ENCODE assay signal across 10 cellular contexts in genomic region chr15:34837246-34838016, GRCh38. TPM values are rescaled to one million over a fixed set of nuclear protein-coding genes. Genes with fewer than 3 reads are reported as not detected.
DNase-seq lines count a peak whose midpoint lies in the region; ATAC-seq, FAIRE-seq and TF ChIP-seq lines count a peak whose summit lies in the region.
"Had no signal": no experiment of that assay in that cellular context is flagged by ENCODE, and none has a peak within 500 bp of the region (broad histone marks: within the 10 kb centered on the region; RNA-seq: fewer than 3 reads in every experiment).

No MANE protein-coding gene starts in this region.

- no peaks in the 10 kb centered on the region for H3K36me3 ChIP-seq in K562 (ENCODE audit: control insufficient read depth, insufficient read depth, low read length)
- no peaks in the 10 kb centered on the region for H3K36me3 ChIP-seq in prostate gland

- in situ Hi-C loops in K562 (cut with MboI), result no loop called here

- H3K4me3 ChIP-seq in AG09309 (ENCODE audit: control insufficient read depth, low read depth, low read length) (no peak overlapping the region), K562 (no peak overlapping the region), prostate gland (no peak overlapping the region)

- no peak overlapping the region for H3K27ac ChIP-seq in K562 (ENCODE audit: extremely low read depth, low read depth, low read length)
- H3K27ac ChIP-seq in prostate gland, result no peak overlapping the region

- no peaks in the 10 kb centered on the region for H3K79me2 ChIP-seq in K562 (ENCODE audit: control insufficient read depth, insufficient read depth, low read length)

- no peak overlapping the region for H3K9ac ChIP-seq in K562 (ENCODE audit: insufficient read depth in 1 of 2, low read depth in 2 of 2, low read length in 2 of 2)

- CTCF ChIA-PET in K562 (lab: Yijun Ruan, JAX; ENCODE audit: low intra/inter-chr PET ratio), result no interaction called here

- no peak overlapping the region for H3K4me2 ChIP-seq in K562 (ENCODE audit: insufficient read depth, low read length)

- POLR2A ChIA-PET in K562 (lab: Yijun Ruan, JAX), result no interaction called here

- FAIRE-seq in K562 (lab: Jason Lieb, UNC), result peak; percentile 77

- no peak overlapping the region; the same call in 1 of the 2 replicates for H2AFZ ChIP-seq in K562 (ENCODE audit: low read depth, low read length)

- no TSS peak for BruUV-seq in K562 (replicated peaks; lab: Mats Ljungman, UMichigan)

- no peaks in the 10 kb centered on the region for H3K9me1 ChIP-seq in K562 (ENCODE audit: control insufficient read depth, insufficient read depth, low read length)

- intact Hi-C loops in K562 (cut with micrococcal nuclease), result no loop called here
- intact Hi-C loops in prostate gland (cut with DNase I), result no loop called here

- ATAC-seq in K562, result peak; percentile 80

- WGBS in K562 (ENCODE audit: insufficient coverage, low coverage, missing lambda C conversion rate), result 10% methylated on average over 6 of the region's 6 CpGs
- WGBS in prostate gland, result 72% methylated on average over 6 of the region's 6 CpGs

- peak; percentile 25 for DNase-seq in AG09309 (ENCODE audit: low read depth)
- DNase-seq in HS-5 (ENCODE audit: low read depth), result peak; percentile 77
- peak in 2 of 4 experiments; percentile 19 to 49 for DNase-seq in K562 (ENCODE audit: extremely low read depth in 1 of 4, low spot score in 3 of 4)
- DNase-seq in kidney glomerular epithelial cell (lab: John Stamatoyannopoulos, UW), result peak; percentile 95
- DNase-seq in OCI-M1 (lab: John Stamatoyannopoulos, UW), result no peak
- no peak for DNase-seq in prostate gland (ENCODE audit: low spot score)
- no peak for DNase-seq in NOMO-1 (lab: John Stamatoyannopoulos, UW; ENCODE audit: unreplicated experiment in 2 of 2)
- DNase-seq in medulla oblongata (ENCODE audit: extremely low spot score), result no peak
- DNase-seq: CD4-positive, alpha-beta memory T cell; naive B cell had no signal

- no peak for TF ChIP-seq POLR2A in K562 (conservative IDR thresholded peaks at IDR 0.05)
- no peak for TF ChIP-seq POLR2A in prostate gland (IDR thresholded peaks at IDR 0.05)

- H4K20me1 ChIP-seq in K562 (replicated peaks; ENCODE audit: control insufficient read depth, insufficient read depth, low read length), result no peaks in the 10 kb centered on the region

- TF ChIP-seq CTCF in AG09309 (IDR thresholded peaks at IDR 0.05; ENCODE audit: control insufficient read depth, insufficient read depth, low read depth, low read length, missing control alignments) (no peak), K562 (IDR thresholded peaks at IDR 0.05 in 2 of 3, conservative IDR thresholded peaks at IDR 0.05 in 1 of 3; ENCODE audit: insufficient read depth in 2 of 3, low read depth in 1 of 3, low read length in 3 of 3) (no peak), prostate gland (IDR thresholded peaks at IDR 0.05) (no peak)

- no peaks in the 10 kb centered on the region for H3K27me3 ChIP-seq in K562 (ENCODE audit: control insufficient read depth in 2 of 2, insufficient read depth in 2 of 2, low read length in 2 of 2)
- H3K27me3 ChIP-seq in prostate gland (replicated peaks; ENCODE audit: insufficient read depth), result peaks cover 4% of the 10 kb centered on the region

- H3K4me1 ChIP-seq in K562 (replicated peaks in 1 of 2; ENCODE audit: control insufficient read depth in 2 of 2, insufficient read depth in 2 of 2, low read length in 2 of 2), result no peaks in the 10 kb centered on the region; a peak in 1 of 5 replicates
- H3K4me1 ChIP-seq in prostate gland (replicated peaks), result no peaks in the 10 kb centered on the region

- TF ChIP-seq RAD21 in K562 (CRISPR knock-in tag; conservative IDR thresholded peaks at IDR 0.05 in 1 of 2, IDR thresholded peaks at IDR 0.05 in 1 of 2), result no peak

- no peaks in the 10 kb centered on the region for H3K9me3 ChIP-seq in K562 (replicated peaks; ENCODE audit: control insufficient read depth, insufficient read depth, low read depth, low read length)
- no peaks in the 10 kb centered on the region for H3K9me3 ChIP-seq in prostate gland

- TF ChIP-seq EP300 in K562 (IDR thresholded peaks at IDR 0.05; ENCODE audit: low read length), result no peak

TF ChIP-seq in K562, 482 proteins besides CTCF, POLR2A, EP300 and RAD21:
- TF ChIP-seq ATF3 (IDR thresholded peaks at IDR 0.05), result peak; percentile 58
- TF ChIP-seq ATF3 (CRISPR knock-in tag; conservative IDR thresholded peaks at IDR 0.05), result no peak
- TF ChIP-seq NFE2 (IDR thresholded peaks at IDR 0.05; ENCODE audit: low read depth), result peak; percentile 42; the same call in 1 of the 2 replicates
- no peak for TF ChIP-seq ARHGAP35 (IDR thresholded peaks at IDR 0.05; ENCODE audit: partially characterized antibody)
- peak; percentile 67; the same call in 1 of the 2 replicates for TF ChIP-seq FOSL1 (tag; conservative IDR thresholded peaks at IDR 0.05)
- TF ChIP-seq DDX20 (tag; IDR thresholded peaks at IDR 0.05; ENCODE audit: low read depth), result no peak
- peak; percentile 76 for TF ChIP-seq TFAP4 (CRISPR knock-in tag; IDR thresholded peaks at IDR 0.05; ENCODE audit: borderline replicate concordance)
- no peak for TF ChIP-seq ZNF583 (CRISPR knock-in tag; IDR thresholded peaks at IDR 0.05)
- TF ChIP-seq ARID1B (IDR thresholded peaks at IDR 0.05), result 0 out of 2 replicates have a peak, but pooled peaks have one; percentile 9
- peak; percentile 49; the same call in 1 of the 2 replicates for TF ChIP-seq EHMT2 (IDR thresholded peaks at IDR 0.05)
- TF ChIP-seq BCLAF1 (IDR thresholded peaks at IDR 0.05; ENCODE audit: borderline replicate concordance in 1 of 2, control insufficient read depth in 1 of 2, low read depth in 2 of 2, low read length in 1 of 2), result no peak
- TF ChIP-seq JUND (IDR thresholded peaks at IDR 0.05; ENCODE audit: borderline replicate concordance, low read depth, low read length), result peak; percentile 47; the same call in 1 of the 2 replicates
- peak; percentile 35; the same call in 1 of the 3 replicates for TF ChIP-seq JUND (tag; IDR thresholded peaks at IDR 0.05; ENCODE audit: borderline replicate concordance, low read depth, low read length)

RNA-seq across cellular contexts. Expression of gene ACTC1, which starts 42.1 kb away (rescaled TPM):
- 0.56 TPM in 1 of 2 replicates, not detected in the other for total RNA-seq in K562 (2011; cell fraction: chromatin; rRNA removed; ENCODE audit: low replicate concordance)
- 0.39 TPM in 1 of 2 replicates, not detected in the other for total RNA-seq in K562 (2011; cell fraction: nucleolus; rRNA removed)
- 0.29 TPM in 1 of 2 replicates, not detected in the other for total RNA-seq in K562 (2011; cell fraction: nucleoplasm; rRNA removed)
- total RNA-seq in K562 (2014; rRNA removed) (not detected in 2 replicates), K562 (2014; rRNA removed; fragmentation: Illumina TruSeq; extraction: Trizol) (0.18 TPM in 1 of 2 replicates, not detected in the other), K562 (2015; rRNA removed; fragmentation: Illumina TruSeq; extraction: Trizol) (0.33 TPM in 1 of 2 replicates, not detected in the other), K562 (2021) (0.09 TPM in 1 of 2 replicates, not detected in the other), prostate gland (10 to 100 TPM in 1 of 2 donors, 1 to 10 TPM in 1; 9.6 to 21.5 TPM)
- polyA plus RNA-seq in K562 (2011; rRNA removed) (0.16 and 0.84 TPM in 2 replicates), K562 (2014; fragmentation: Illumina TruSeq; extraction: Trizol) (0.10 TPM in 1 of 2 replicates, not detected in the other), K562 (2014; fragmentation: Nextera tagmentation; extraction: Ambion mirVana) (under 1 TPM in 1 of 2 experiments, not detected in 1; 0.15 TPM), K562 (2014; rRNA removed) (0.08 TPM in 1 of 2 replicates, not detected in the other)
- polyA plus RNA-seq in K562 (2011; cell fraction: cytosol; rRNA removed), result 0.97 TPM in 1 of 2 replicates, not detected in the other
- 0.21 and 1.8 TPM in 2 replicates for polyA plus RNA-seq in K562 (2011; cell fraction: nucleus; rRNA removed)
- polyA plus RNA-seq in K562 (2012), result 0.18 TPM in 2 replicates
- 0.28 TPM in 1 of 2 replicates, not detected in the other for polyA minus RNA-seq in K562 (2011; rRNA and poly(A)+ RNA removed)
- 1.2 TPM in 1 of 2 replicates, not detected in the other for polyA minus RNA-seq in K562 (2011; cell fraction: cytosol; rRNA and poly(A)+ RNA removed)
- 0.27 TPM in 1 of 2 replicates, not detected in the other for polyA minus RNA-seq in K562 (2011; cell fraction: nucleus; rRNA and poly(A)+ RNA removed)
- total RNA-seq: CD4-positive, alpha-beta memory T cell had no signal
- polyA plus RNA-seq: CD4-positive, alpha-beta memory T cell had no signal

Comparison
In these comparisons a context has a peak if more than half of its experiments do, and no peak if none do; other contexts are left out.
1. DNase-seq: peak in AG09309 (single experiment), HS-5 (single experiment) and kidney glomerular epithelial cell (single experiment); none in OCI-M1 (single experiment), prostate gland (single experiment), NOMO-1 (0 of 2) and medulla oblongata (single experiment).
2. RNA of gene ACTC1, which starts 42.1 kb away (total RNA-seq): 9.6 to 21.5 TPM in prostate gland; 0.09 to 0.56 TPM in K562; every median in the first group is over 4 times any median in the second.